In the genomic region with DNA sequence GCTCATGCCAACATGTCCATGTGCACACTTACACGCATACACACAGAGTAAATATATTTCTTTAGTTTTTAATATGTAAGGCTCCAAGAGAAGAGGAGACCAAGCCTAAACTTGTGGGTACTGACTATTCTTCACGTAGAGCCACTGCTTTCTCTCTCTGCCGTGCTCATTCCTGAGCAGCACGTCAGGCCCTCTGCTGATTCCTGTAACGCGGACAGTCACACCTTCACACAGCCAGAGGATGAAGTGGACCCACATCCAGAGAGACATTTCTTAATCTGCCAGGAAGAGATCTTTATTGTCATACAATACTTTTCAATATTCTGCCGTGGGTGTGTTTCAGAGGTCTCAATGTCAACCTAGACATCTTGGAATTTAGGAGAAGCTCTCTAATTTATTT, we compare ENCODE assay signal across 21 cellular contexts.
DNase-seq lines count a peak whose midpoint lies in the region; ATAC-seq, FAIRE-seq and TF ChIP-seq lines count a peak whose summit lies in the region.
"Had no signal": no experiment of that assay in that cellular context is flagged by ENCODE, and none has a peak within 500 bp of the region (broad histone marks: within the 10 kb centered on the region; RNA-seq: fewer than 3 reads in every experiment).

No MANE protein-coding gene starts in this region.

- H3K9me3 ChIP-seq in HepG2 (ENCODE audit: low read length) (no peaks in the 10 kb centered on the region), right lobe of liver (no peaks in the 10 kb centered on the region), neural progenitor cell (ENCODE audit: low read depth) (no peaks in the 10 kb centered on the region)
- H3K9me3 ChIP-seq: A549, Caco-2 had no signal

- H3K4me3 ChIP-seq in HepG2 (replicated peaks in 1 of 3; ENCODE audit: insufficient read depth in 1 of 3, low read depth in 2 of 3, low read length in 3 of 3) (no peak overlapping the region), right lobe of liver (no peak overlapping the region), neural progenitor cell (no peak overlapping the region)
- H3K4me3 ChIP-seq: A549, GM23338 had no signal

- in situ Hi-C loops in HepG2 (cut with HindIII; ENCODE audit: extremely low pct_ligation_motif_present, low pct_unique_long_range_greater_than_20kb): no loop called here

- H3K27me3 ChIP-seq in HepG2 (ENCODE audit: control insufficient read depth in 1 of 2, insufficient read depth in 2 of 2, low read length in 2 of 2): no peaks in the 10 kb centered on the region
- H3K27me3 ChIP-seq in right lobe of liver: no peaks in the 10 kb centered on the region
- no peaks in the 10 kb centered on the region for H3K27me3 ChIP-seq in neural progenitor cell

- no peak overlapping the region for H3K27ac ChIP-seq in HepG2 (ENCODE audit: extremely low read length, insufficient read depth, low read length)
- no peak overlapping the region for H3K27ac ChIP-seq in right lobe of liver
- H3K27ac ChIP-seq in neural progenitor cell: no peak overlapping the region
- H3K27ac ChIP-seq: 22Rv1, A549, C4-2B had no signal

- TF ChIP-seq RAD21 in HepG2 (CRISPR knock-in tag; IDR thresholded peaks at IDR 0.05): no peak

- TF ChIP-seq CTCF in HepG2 (CRISPR knock-in tag; IDR thresholded peaks at IDR 0.05) (no peak), right lobe of liver (IDR thresholded peaks at IDR 0.05) (no peak), neural progenitor cell (IDR thresholded peaks at IDR 0.05) (no peak)

- no peaks in the 10 kb centered on the region for H3K36me3 Mint-ChIP-seq in neural progenitor cell

- no TSS peak for BruUV-seq in HepG2 (replicated peaks; lab: Mats Ljungman, UMichigan)

- H3K79me2 ChIP-seq in HepG2 (ENCODE audit: insufficient read depth, low read length): no peaks in the 10 kb centered on the region
- H3K79me2 ChIP-seq in neural progenitor cell (ENCODE audit: low read depth): no peaks in the 10 kb centered on the region

- H3K9me3 Mint-ChIP-seq in neural progenitor cell: peaks cover 4% of the 10 kb centered on the region
- H3K9me3 Mint-ChIP-seq: CD4-positive, alpha-beta T cell had no signal

- H3K9ac ChIP-seq in HepG2 (ENCODE audit: insufficient read depth, low read depth, low read length): no peak overlapping the region
- H3K9ac ChIP-seq in neural progenitor cell: no peak overlapping the region

- H3F3A ChIP-seq in neural progenitor cell (ENCODE audit: low read depth): no peaks in the 10 kb centered on the region

- peak overlapping the region; percentile 72 for H3K27ac Mint-ChIP-seq in neural progenitor cell
- H3K27ac Mint-ChIP-seq: CD4-positive, alpha-beta T cell; GM23338; HFFc6 had no signal

- intact Hi-C loops in HepG2 (cut with micrococcal nuclease; ENCODE audit: unreplicated experiment): loop anchor here (5.0 kb wide), 1 partner anchor 431 kb away; no protein-coding TSS in a partner anchor
- intact Hi-C loops in right lobe of liver (cut with DNase I): no loop called here
- intact Hi-C loops in posterior cingulate gyrus (cut with DNase I): no loop called here

- POLR2A ChIA-PET in HepG2 (lab: Yijun Ruan, JAX): no interaction called here

- H3K27me3 Mint-ChIP-seq in neural progenitor cell (ENCODE audit: insufficient read depth, low read depth): no peaks in the 10 kb centered on the region
- H3K27me3 Mint-ChIP-seq: CD4-positive, alpha-beta T cell had no signal

- TF ChIP-seq POLR2A in HepG2 (IDR thresholded peaks at IDR 0.05; ENCODE audit: insufficient read depth in 1 of 2, low read depth in 2 of 2, low read length in 2 of 2) (no peak), right lobe of liver (IDR thresholded peaks at IDR 0.05) (no peak)

- H3K4me1 ChIP-seq in HepG2 (ENCODE audit: insufficient read depth, low read length) (no peaks in the 10 kb centered on the region), right lobe of liver (no peaks in the 10 kb centered on the region), neural progenitor cell (peaks cover 14% of the 10 kb centered on the region)
- H3K4me1 ChIP-seq: A549, Caco-2 had no signal

- H2AFZ ChIP-seq in HepG2 (ENCODE audit: low read length) (peak overlapping the region; percentile 33), neural progenitor cell (replicated peaks) (no peak overlapping the region)
- H2AFZ ChIP-seq: GM23338 had no signal

- TF ChIP-seq EP300 in HepG2 (IDR thresholded peaks at IDR 0.05; ENCODE audit: low read depth in 2 of 2, low read length in 2 of 2) (no peak), HepG2 (CRISPR knock-in tag; IDR thresholded peaks at IDR 0.05; ENCODE audit: borderline replicate concordance) (no peak)

- no peak for DNase-seq in HepG2 (ENCODE audit: low spot score)
- no peak for DNase-seq in right lobe of liver
- DNase-seq in left kidney (ENCODE audit: low read depth, low spot score): peak; percentile 24
- no peak for DNase-seq in neural progenitor cell (ENCODE audit: low spot score)
- no peak for DNase-seq in posterior cingulate gyrus
- no peak for DNase-seq in NCI-H128 (lab: John Stamatoyannopoulos, UW; ENCODE audit: unreplicated experiment)
- DNase-seq in SW 1271 (lab: John Stamatoyannopoulos, UW): no peak
- DNase-seq: AML-193; Caco-2; CD4-positive, alpha-beta T cell; HFFc6 had no signal

- peak; percentile 58; the same call in 1 of the 3 replicates for ATAC-seq in HepG2
- no peak for ATAC-seq in right lobe of liver
- ATAC-seq: A549, GM23338, HCT116 had no signal

- CTCF ChIA-PET in HepG2 (lab: Yijun Ruan, JAX; ENCODE audit: low intra/inter-chr PET ratio, low total read pairs): no interaction called here

- FAIRE-seq in HepG2 (lab: Jason Lieb, UNC): no peak
- FAIRE-seq: A549, D721Med, G401.6, GM12891, H54, HTR-8/SVneo had no signal

- H3K4me2 ChIP-seq in HepG2 (ENCODE audit: low read depth, low read length) (no peak overlapping the region), neural progenitor cell (no peak overlapping the region)
- H3K4me2 ChIP-seq: A549, GM23338 had no signal

- no peak overlapping the region for H3K4me3 Mint-ChIP-seq in neural progenitor cell
- H3K4me3 Mint-ChIP-seq: CD4-positive, alpha-beta T cell; GM23338; HFFc6 had no signal

- H3K36me3 ChIP-seq in HepG2 (replicated peaks in 1 of 2; ENCODE audit: control insufficient read depth in 1 of 2, insufficient read depth in 2 of 2, low read length in 2 of 2) (no peaks in the 10 kb centered on the region), right lobe of liver (no peaks in the 10 kb centered on the region), neural progenitor cell (no peaks in the 10 kb centered on the region)

- H4K20me1 ChIP-seq in HepG2 (ENCODE audit: insufficient read depth, low read length) (no peaks in the 10 kb centered on the region), neural progenitor cell (ENCODE audit: low read depth) (no peaks in the 10 kb centered on the region)

- H3K4me1 Mint-ChIP-seq in neural progenitor cell: peaks cover 28% of the 10 kb centered on the region

- WGBS in HepG2 (ENCODE audit: low lambda C conversion rate): 52% methylated on average over 7 of the region's 7 CpGs
- 82% methylated on average over 7 of the region's 7 CpGs for WGBS in right lobe of liver (ENCODE audit: insufficient coverage, low coverage, low lambda C conversion rate, missing lambda C conversion rate)

TF ChIP-seq in HepG2, 621 proteins besides CTCF, POLR2A, EP300 and RAD21 (continues in another document):
- TF ChIP-seq ZNF496 (CRISPR knock-in tag; IDR thresholded peaks at IDR 0.05; ENCODE audit: insufficient replicate concordance) (no peak), POGZ (CRISPR knock-in tag; IDR thresholded peaks at IDR 0.05) (no peak), RFX3 (CRISPR knock-in tag; IDR thresholded peaks at IDR 0.05) (no peak), ZNF605 (CRISPR knock-in tag; IDR thresholded peaks at IDR 0.05) (no peak), ZNF773 (CRISPR knock-in tag; IDR thresholded peaks at IDR 0.05; ENCODE audit: borderline replicate concordance) (no peak), ZNF891 (CRISPR knock-in tag; IDR thresholded peaks at IDR 0.05) (no peak), ZNF317 (CRISPR knock-in tag; IDR thresholded peaks at IDR 0.05) (no peak), ZNF224 (CRISPR knock-in tag; IDR thresholded peaks at IDR 0.05) (no peak)
- TF ChIP-seq, protein P1, sequence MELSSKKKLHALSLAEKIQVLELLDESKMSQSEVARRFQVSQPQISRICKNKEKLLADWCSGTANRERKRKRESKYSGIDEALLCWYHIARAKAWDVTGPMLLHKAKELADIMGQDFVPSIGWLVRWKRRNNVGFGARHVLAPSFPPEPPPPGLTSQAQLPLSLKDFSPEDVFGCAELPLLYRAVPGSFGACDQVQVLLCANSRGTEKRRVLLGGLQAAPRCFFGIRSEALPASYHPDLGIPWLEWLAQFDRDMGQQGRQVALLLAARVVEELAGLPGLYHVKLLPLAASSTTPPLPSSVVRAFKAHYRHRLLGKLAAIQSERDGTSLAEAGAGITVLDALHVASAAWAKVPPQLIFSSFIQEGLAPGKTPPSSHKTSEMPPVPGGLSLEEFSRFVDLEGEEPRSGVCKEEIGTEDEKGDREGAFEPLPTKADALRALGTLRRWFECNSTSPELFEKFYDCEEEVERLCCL (CRISPR knock-in tag; IDR thresholded peaks at IDR 0.05; ENCODE audit: borderline replicate concordance): no peak
- TF ChIP-seq, protein P2, sequence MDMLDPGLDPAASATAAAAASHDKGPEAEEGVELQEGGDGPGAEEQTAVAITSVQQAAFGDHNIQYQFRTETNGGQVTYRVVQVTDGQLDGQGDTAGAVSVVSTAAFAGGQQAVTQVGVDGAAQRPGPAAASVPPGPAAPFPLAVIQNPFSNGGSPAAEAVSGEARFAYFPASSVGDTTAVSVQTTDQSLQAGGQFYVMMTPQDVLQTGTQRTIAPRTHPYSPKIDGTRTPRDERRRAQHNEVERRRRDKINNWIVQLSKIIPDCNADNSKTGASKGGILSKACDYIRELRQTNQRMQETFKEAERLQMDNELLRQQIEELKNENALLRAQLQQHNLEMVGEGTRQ (IDR thresholded peaks at IDR 0.05; ENCODE audit: low read depth, low read length): no peak
- TF ChIP-seq, protein P2 (CRISPR knock-in tag; IDR thresholded peaks at IDR 0.05; ENCODE audit: borderline replicate concordance): no peak
- TF ChIP-seq, protein P3, sequence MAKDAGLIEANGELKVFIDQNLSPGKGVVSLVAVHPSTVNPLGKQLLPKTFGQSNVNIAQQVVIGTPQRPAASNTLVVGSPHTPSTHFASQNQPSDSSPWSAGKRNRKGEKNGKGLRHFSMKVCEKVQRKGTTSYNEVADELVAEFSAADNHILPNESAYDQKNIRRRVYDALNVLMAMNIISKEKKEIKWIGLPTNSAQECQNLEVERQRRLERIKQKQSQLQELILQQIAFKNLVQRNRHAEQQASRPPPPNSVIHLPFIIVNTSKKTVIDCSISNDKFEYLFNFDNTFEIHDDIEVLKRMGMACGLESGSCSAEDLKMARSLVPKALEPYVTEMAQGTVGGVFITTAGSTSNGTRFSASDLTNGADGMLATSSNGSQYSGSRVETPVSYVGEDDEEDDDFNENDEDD (CRISPR knock-in tag; IDR thresholded peaks at IDR 0.05; ENCODE audit: borderline replicate concordance): no peak
